In genomic region chr14:39974036-39974435, GRCh38 we compare ENCODE assay signal across 10 cellular contexts.
DNase-seq lines count a peak whose midpoint lies in the region; ATAC-seq and TF ChIP-seq lines count a peak whose summit lies in the region.
"Had no signal": no experiment of that assay in that cellular context is flagged by ENCODE, and none has a peak within 500 bp of the region (broad histone marks: within the 10 kb centered on the region; RNA-seq: fewer than 3 reads in every experiment).

No MANE protein-coding gene starts in this region.

- no peak overlapping the region for H3K4me3 ChIP-seq in gastroesophageal sphincter

- no peak overlapping the region for H3K27ac ChIP-seq in gastroesophageal sphincter

- H3K36me3 Mint-ChIP-seq in activated naive CD8-positive, alpha-beta T cell treated with anti-CD3 and anti-CD28 coated beads for 36 hours, result no peaks in the 10 kb centered on the region
- H3K36me3 Mint-ChIP-seq: naive thymus-derived CD8-positive, alpha-beta T cell had no signal

- H3K27ac Mint-ChIP-seq in activated naive CD8-positive, alpha-beta T cell treated with anti-CD3 and anti-CD28 coated beads for 36 hours, result no peak overlapping the region
- H3K27ac Mint-ChIP-seq: naive thymus-derived CD8-positive, alpha-beta T cell had no signal

- ATAC-seq in GM19043 (IDR thresholded peaks at IDR 0.05; ENCODE audit: low read depth, unreplicated experiment) (peak; percentile 97), HG02571 (IDR thresholded peaks at IDR 0.05; ENCODE audit: unreplicated experiment) (peak; percentile 96), HG03196 (IDR thresholded peaks at IDR 0.05; ENCODE audit: unreplicated experiment) (peak; percentile 99), gastroesophageal sphincter (no peak)
- ATAC-seq: naive thymus-derived CD8-positive, alpha-beta T cell; Panc1 had no signal

- no peaks in the 10 kb centered on the region for H3K27me3 ChIP-seq in gastroesophageal sphincter

- no peak overlapping the region for H3K4me3 Mint-ChIP-seq in activated naive CD8-positive, alpha-beta T cell treated with anti-CD3 and anti-CD28 coated beads for 36 hours
- H3K4me3 Mint-ChIP-seq: naive thymus-derived CD8-positive, alpha-beta T cell had no signal

- no peaks in the 10 kb centered on the region for H3K4me1 ChIP-seq in gastroesophageal sphincter

- no peaks in the 10 kb centered on the region for H3K27me3 Mint-ChIP-seq in activated naive CD8-positive, alpha-beta T cell treated with anti-CD3 and anti-CD28 coated beads for 36 hours
- H3K27me3 Mint-ChIP-seq: naive thymus-derived CD8-positive, alpha-beta T cell had no signal

- TF ChIP-seq POLR2A in gastroesophageal sphincter (IDR thresholded peaks at IDR 0.05), result no peak

- DNase-seq in renal cortical epithelial cell (ENCODE audit: low read depth), result peak; percentile 99
- no peak for DNase-seq in dedifferentiated amniotic fluid mesenchymal stem cell (ENCODE audit: extremely low spot score)
- no peak for DNase-seq in activated naive CD8-positive, alpha-beta T cell treated with anti-CD3 and anti-CD28 coated beads for 36 hours
- DNase-seq: anterior cingulate cortex; naive thymus-derived CD8-positive, alpha-beta T cell had no signal

- H3K9me3 Mint-ChIP-seq in activated naive CD8-positive, alpha-beta T cell treated with anti-CD3 and anti-CD28 coated beads for 36 hours, result peaks cover 1% of the 10 kb centered on the region

- H3K36me3 ChIP-seq in gastroesophageal sphincter, result no peaks in the 10 kb centered on the region

- no peak for TF ChIP-seq EP300 in gastroesophageal sphincter (IDR thresholded peaks at IDR 0.05)

- H3K9me3 ChIP-seq in gastroesophageal sphincter, result no peaks in the 10 kb centered on the region

- no peak for TF ChIP-seq CTCF in gastroesophageal sphincter (IDR thresholded peaks at IDR 0.05)

- H3K4me1 Mint-ChIP-seq in activated naive CD8-positive, alpha-beta T cell treated with anti-CD3 and anti-CD28 coated beads for 36 hours, result no peaks in the 10 kb centered on the region
- H3K4me1 Mint-ChIP-seq: naive thymus-derived CD8-positive, alpha-beta T cell had no signal

- 89 to 100% methylated on average over 1 of the region's 1 CpG for WGBS in gastroesophageal sphincter (ENCODE audit: low coverage in 1 of 2), 2 donors
